In genomic region chr2:23647563-23647962, GRCh38 we compare ENCODE assay signal across 16 cellular contexts.
DNase-seq lines count a peak whose midpoint lies in the region; ATAC-seq and TF ChIP-seq lines count a peak whose summit lies in the region.
"Had no signal": no experiment of that assay in that cellular context is flagged by ENCODE, and none has a peak within 500 bp of the region (broad histone marks: within the 10 kb centered on the region; RNA-seq: fewer than 3 reads in every experiment).

No MANE protein-coding gene starts in this region.

- TF ChIP-seq POLR2A in heart left ventricle (IDR thresholded peaks at IDR 0.05) = no peak

- TF ChIP-seq CTCF in heart left ventricle (IDR thresholded peaks at IDR 0.05) (no peak), dorsolateral prefrontal cortex (IDR thresholded peaks at IDR 0.05 in 54 of 56, conservative IDR thresholded peaks at IDR 0.05 in 2 of 56; ENCODE audit: low read depth in 1 of 56, partially characterized antibody in 56 of 56) (no peak), neural progenitor cell (IDR thresholded peaks at IDR 0.05) (no peak)

- DNase-seq in Right ventricle myocardium inferior (ENCODE audit: missing footprints) (peak; percentile 48), heart left ventricle (no peak), dorsolateral prefrontal cortex (no peak), neural progenitor cell (ENCODE audit: low spot score) (no peak)
- no peak for DNase-seq in activated CD4-positive, alpha-beta T cell treated with anti-CD3 and anti-CD28 coated beads for 36 hours
- DNase-seq: 8988T; AML-193; Caco-2; CD8-positive, alpha-beta memory T cell; DND-41; GDM1 had no signal

- WGBS in heart left ventricle, 4 donors = 92 to 96% (median 95%) methylated on average over 11 to 13 of the region's 13 CpGs

- H2AFZ ChIP-seq in neural progenitor cell (replicated peaks) = no peak overlapping the region

- no peak for ATAC-seq in Right ventricle myocardium inferior
- no peak for ATAC-seq in heart left ventricle
- ATAC-seq in GM19328 (IDR thresholded peaks at IDR 0.05; ENCODE audit: unreplicated experiment) = no peak
- no peak for ATAC-seq in activated CD4-positive, CD25-positive, alpha-beta regulatory T cell treated with anti-CD3 and anti-CD28 coated beads, Interleukin-2, amount 50 U/mL, for 24 hours
- no peak for ATAC-seq in activated CD4-positive, alpha-beta T cell treated with anti-CD3 and anti-CD28 coated beads for 36 hours
- ATAC-seq: HCT116 had no signal

- H3K9me3 ChIP-seq in heart left ventricle = peaks cover 0 to 7% (median 0%) of the 10 kb centered on the region in 12 donors
- no peaks in the 10 kb centered on the region for H3K9me3 ChIP-seq in neural progenitor cell (ENCODE audit: low read depth)
- H3K9me3 ChIP-seq: Caco-2 had no signal

- peaks cover 2% of the 10 kb centered on the region for H3K27me3 Mint-ChIP-seq in neural progenitor cell (ENCODE audit: insufficient read depth, low read depth)
- no peaks in the 10 kb centered on the region for H3K27me3 Mint-ChIP-seq in activated CD4-positive, alpha-beta T cell treated with anti-CD3 and anti-CD28 coated beads for 36 hours

- no peaks in the 10 kb centered on the region for H3K79me2 ChIP-seq in neural progenitor cell (ENCODE audit: low read depth)

- H3K4me1 ChIP-seq in heart left ventricle = no peaks in the 10 kb centered on the region
- peaks cover 21% of the 10 kb centered on the region for H3K4me1 ChIP-seq in neural progenitor cell
- H3K4me1 ChIP-seq: Caco-2 had no signal

- H3K9ac ChIP-seq in neural progenitor cell = no peak overlapping the region
- H3K9ac ChIP-seq: BLaER1 had no signal

- H3K4me1 Mint-ChIP-seq in neural progenitor cell = peaks cover 13% of the 10 kb centered on the region
- H3K4me1 Mint-ChIP-seq in activated CD4-positive, alpha-beta T cell treated with anti-CD3 and anti-CD28 coated beads for 36 hours = no peaks in the 10 kb centered on the region
- H3K4me1 Mint-ChIP-seq: CD8-positive, alpha-beta memory T cell had no signal

- H3K27ac Mint-ChIP-seq in neural progenitor cell = peak overlapping the region; percentile 21
- H3K27ac Mint-ChIP-seq in activated CD4-positive, alpha-beta T cell treated with anti-CD3 and anti-CD28 coated beads for 36 hours = no peak overlapping the region

- intact Hi-C loops in Right ventricle myocardium inferior (cut with DNase I) = no loop called here
- intact Hi-C loops in heart left ventricle (cut with DNase I) = loop anchor here in 3 of 10 donors (10.0 kb wide), 2 partner anchors 107 to 117 kb away; no protein-coding TSS in a partner anchor
- intact Hi-C loops in dorsolateral prefrontal cortex (cut with DNase I) = no loop called here
- intact Hi-C loops in activated CD4-positive, alpha-beta T cell treated with anti-CD3 and anti-CD28 coated beads for 36 hours (cut with DNase I, micrococcal nuclease) = no loop called here

- no peaks in the 10 kb centered on the region for H4K20me1 ChIP-seq in neural progenitor cell (ENCODE audit: low read depth)
- H4K20me1 ChIP-seq: BLaER1 had no signal

- CTCF ChIA-PET in activated CD4-positive, alpha-beta T cell treated with anti-CD3 and anti-CD28 coated beads for 36 hours (lab: Charles Lee) = no interaction called here

- no peaks in the 10 kb centered on the region for H3K27me3 ChIP-seq in heart left ventricle
- H3K27me3 ChIP-seq in dorsolateral prefrontal cortex = no peaks in the 10 kb centered on the region
- no peaks in the 10 kb centered on the region for H3K27me3 ChIP-seq in neural progenitor cell
- H3K27me3 ChIP-seq: BLaER1 had no signal

- H3K27ac ChIP-seq in heart left ventricle (no peak overlapping the region), dorsolateral prefrontal cortex (peak overlapping the region in 36 of 59 donors; percentile 1 to 82 (median 52)), neural progenitor cell (no peak overlapping the region)
- H3K27ac ChIP-seq: BLaER1, HL-60 had no signal

- H3F3A ChIP-seq in neural progenitor cell (ENCODE audit: low read depth) = no peaks in the 10 kb centered on the region

- POLR2A ChIA-PET in activated CD4-positive, alpha-beta T cell treated with anti-CD3 and anti-CD28 coated beads for 36 hours (lab: Charles Lee) = no interaction called here

- no peak overlapping the region for H3K4me2 ChIP-seq in neural progenitor cell
- H3K4me2 ChIP-seq: BLaER1 had no signal

- H3K4me3 ChIP-seq in heart left ventricle (no peak overlapping the region), dorsolateral prefrontal cortex (no peak overlapping the region), neural progenitor cell (no peak overlapping the region)
- H3K4me3 ChIP-seq: BLaER1 had no signal

- H3K36me3 ChIP-seq in heart left ventricle (peaks cover 0 to 10% (median 0%) of the 10 kb centered on the region in 9 donors), neural progenitor cell (no peaks in the 10 kb centered on the region)
- H3K36me3 ChIP-seq: BLaER1 had no signal

- peaks cover 17% of the 10 kb centered on the region for H3K36me3 Mint-ChIP-seq in neural progenitor cell
- H3K36me3 Mint-ChIP-seq in activated CD4-positive, alpha-beta T cell treated with anti-CD3 and anti-CD28 coated beads for 36 hours (ENCODE audit: low read depth) = peaks cover 4% of the 10 kb centered on the region
- H3K36me3 Mint-ChIP-seq: CD8-positive, alpha-beta memory T cell had no signal

- no peaks in the 10 kb centered on the region for H3K9me3 Mint-ChIP-seq in neural progenitor cell
- H3K9me3 Mint-ChIP-seq in activated CD4-positive, alpha-beta T cell treated with anti-CD3 and anti-CD28 coated beads for 36 hours (ENCODE audit: low read depth) = no peaks in the 10 kb centered on the region
- H3K9me3 Mint-ChIP-seq: CD8-positive, alpha-beta memory T cell had no signal

- H3K4me3 Mint-ChIP-seq in neural progenitor cell = no peak overlapping the region
- H3K4me3 Mint-ChIP-seq in activated CD4-positive, alpha-beta T cell treated with anti-CD3 and anti-CD28 coated beads for 36 hours = no peak overlapping the region
- H3K4me3 Mint-ChIP-seq: CD8-positive, alpha-beta memory T cell had no signal

Comparison
In these comparisons a context has a peak if more than half of its experiments do, and no peak if none do; other contexts are left out.
1. H3K27ac ChIP-seq: peak in dorsolateral prefrontal cortex (36 of 59); none in heart left ventricle (0 of 12) and neural progenitor cell (single experiment).